30 cellular contexts compared by ENCODE assay signal in genomic region chr5:6333182-6333905, GRCh38.
"Had no signal": no experiment of that assay in that cellular context is flagged by ENCODE, and none has a peak within 500 bp of the region (broad histone marks: within the 10 kb centered on the region; RNA-seq: fewer than 3 reads in every experiment).

No MANE protein-coding gene starts in this region.

- DNase-seq: activated B cell treated with CpG ODN at 0.5 μM for 24 hours; activated CD4-positive, alpha-beta T cell treated with anti-CD3 and anti-CD28 coated beads for 48 hours; activated CD4-positive, alpha-beta T cell treated with anti-CD3 and anti-CD28 coated beads, Interleukin-2, amount 50 U/mL, for 1 hour; activated CD4-positive, alpha-beta T cell treated with anti-CD3 and anti-CD28 coated beads, Interleukin-2, amount 50 U/mL, for 48 hours; activated CD8-positive, alpha-beta memory T cell treated with anti-CD3 and anti-CD28 coated beads for 24 hours; activated CD8-positive, alpha-beta T cell treated with anti-CD3 and anti-CD28 coated beads for 36 hours; activated effector memory CD4-positive, alpha-beta T cell treated with anti-CD3 and anti-CD28 coated beads, Interleukin-2, amount 50 U/mL, for 16 hours; activated naive CD4-positive, alpha-beta T cell treated with anti-CD3 and anti-CD28 coated beads for 36 hours; activated naive CD8-positive, alpha-beta T cell treated with anti-CD3 and anti-CD28 coated beads for 36 hours; activated naive CD8-positive, alpha-beta T cell treated with anti-CD3 and anti-CD28 coated beads, Interleukin-2, amount 50 U/mL, for 24 hours; activated T-cell treated with anti-CD3 and anti-CD28 coated beads, Interleukin-2, amount 50 U/mL, for 1 hour; activated T-cell treated with anti-CD3 and anti-CD28 coated beads, Interleukin-2, amount 50 U/mL, for 48 hours; adrenal gland; amygdala; aorta; body of pancreas; central memory CD4-positive, alpha-beta T cell; cerebellar nuclear complex; effector memory CD4-positive, alpha-beta T cell; endodermal cell; foreskin fibroblast; T-helper 1 cell; T-helper 17 cell; T1000; WERI-Rb-1 had no signal

- H3K4me1 ChIP-seq: adrenal gland, body of pancreas had no signal

- H3K9me3 ChIP-seq: body of pancreas had no signal

- H3K4me3 ChIP-seq: adrenal gland, body of pancreas, cardiac muscle cell, coronary artery had no signal

- H3K36me3 ChIP-seq: adrenal gland, cardiac muscle cell, WERI-Rb-1 had no signal

- ATAC-seq: activated CD4-positive, CD25-positive, alpha-beta regulatory T cell treated with anti-CD3 and anti-CD28 coated beads, Interleukin-2, amount 50 U/mL, for 24 hours; activated CD8-positive, alpha-beta T cell treated with anti-CD3 and anti-CD28 coated beads for 36 hours; activated naive CD8-positive, alpha-beta T cell treated with anti-CD3 and anti-CD28 coated beads, Interleukin-2, amount 50 U/mL, for 24 hours; body of pancreas; esophagus mucosa; T-helper 17 cell had no signal

- H3K27ac ChIP-seq: adrenal gland, body of pancreas, cardiac muscle cell, coronary artery, WERI-Rb-1 had no signal

- H3K27me3 ChIP-seq: adrenal gland, body of pancreas, cardiac muscle cell, dorsolateral prefrontal cortex had no signal
